In the genomic region with DNA sequence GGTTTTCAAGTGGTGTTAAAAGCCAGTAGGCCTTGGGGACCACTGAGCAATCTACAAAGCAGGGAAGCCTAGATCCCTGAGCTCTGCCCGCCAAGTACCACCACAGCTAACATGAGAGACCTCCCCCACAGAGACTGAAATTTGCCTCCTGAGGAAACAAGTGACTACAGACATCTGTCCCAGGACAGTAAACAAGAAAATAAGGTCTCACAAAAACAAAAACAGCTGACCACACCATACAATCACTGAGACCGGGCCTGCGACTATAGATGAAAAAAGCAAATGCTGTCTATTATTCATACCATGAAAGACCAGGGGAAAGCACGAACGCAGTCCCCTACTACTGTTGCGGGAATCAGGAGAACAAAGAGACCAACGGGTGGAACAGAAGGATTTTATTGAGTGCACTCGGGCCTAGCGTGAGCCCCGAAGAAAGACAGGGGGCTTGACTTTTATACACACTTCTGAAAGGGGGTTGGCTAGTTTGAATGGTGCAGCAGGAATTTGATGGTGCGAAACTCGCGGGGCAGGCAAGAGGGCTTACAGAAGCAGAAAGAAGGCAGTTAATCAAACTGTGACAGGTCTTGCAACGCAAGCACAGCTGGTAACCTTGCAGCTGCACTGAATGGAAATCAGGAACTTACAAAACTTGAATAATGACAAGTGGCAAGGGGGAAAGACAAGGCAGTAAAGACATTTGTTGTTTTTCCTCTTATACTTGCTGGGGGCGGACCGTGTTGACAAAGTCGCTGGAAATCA, we compare ENCODE assay signal across 9 cellular contexts. TPM values are rescaled to one million over a fixed set of nuclear protein-coding genes. Genes with fewer than 3 reads are reported as not detected.
DNase-seq lines count a peak whose midpoint lies in the region; ATAC-seq and TF ChIP-seq lines count a peak whose summit lies in the region.
"Not testable (repeated sequence)": the region's sequence is repeated elsewhere in the genome, so short reads cannot be mapped to it uniquely, and the experiment has no call there.
"Had no signal": no experiment of that assay in that cellular context is flagged by ENCODE, and none has a peak within 500 bp of the region (broad histone marks: within the 10 kb centered on the region; RNA-seq: fewer than 3 reads in every experiment).

No MANE protein-coding gene starts in this region.

- H3K4me3 Mint-ChIP-seq in CD14-positive monocyte: peak overlapping the region; percentile 73 to 89
- H3K4me3 Mint-ChIP-seq in activated CD4-positive, alpha-beta memory T cell treated with anti-CD3 and anti-CD28 coated beads, Interleukin-2, amount 10 ng/mL, durations not matched to agents 7 days and 5 days: peak overlapping the region; percentile 40
- H3K4me3 Mint-ChIP-seq in central memory CD8-positive, alpha-beta T cell: peak overlapping the region; percentile 84
- peak overlapping the region; percentile 97 for H3K4me3 Mint-ChIP-seq in memory B cell

- H3K27ac Mint-ChIP-seq in CD14-positive monocyte (peak overlapping the region in 5 of 7 donors; percentile 33 to 100 (median 99)), memory B cell (peak overlapping the region; percentile 100)
- peak overlapping the region; percentile 100 for H3K27ac Mint-ChIP-seq in activated CD4-positive, alpha-beta memory T cell treated with anti-CD3 and anti-CD28 coated beads, Interleukin-2, amount 10 ng/mL, durations not matched to agents 7 days and 5 days
- H3K27ac Mint-ChIP-seq in central memory CD8-positive, alpha-beta T cell (ENCODE audit: low read depth): peak overlapping the region; percentile 99

- not testable (repeated sequence) for H3K27me3 ChIP-seq in OCI-LY3 (ENCODE audit: low read depth, low read length); smooth muscle cell (ENCODE audit: low read depth)

- POLR2A ChIA-PET in activated CD4-positive, alpha-beta memory T cell treated with anti-CD3 and anti-CD28 coated beads, Interleukin-2, amount 10 ng/mL, durations not matched to agents 7 days and 5 days (lab: Charles Lee): interaction anchor here (0.8 to 1.2 kb wide), 7 partner anchors 22 to 1842 kb away, joined by 3 to 27 read pairs (median 10); no protein-coding TSS in a partner anchor

- H3K27ac ChIP-seq in OCI-LY3 (ENCODE audit: low read length) (peak overlapping the region; percentile 96), smooth muscle cell (ENCODE audit: low read depth) (peak overlapping the region; percentile 57)

- TF ChIP-seq CTCF in CD14-positive monocyte (IDR thresholded peaks at IDR 0.05); OCI-LY3 (IDR thresholded peaks at IDR 0.05; ENCODE audit: low read depth, low read length); smooth muscle cell (IDR thresholded peaks at IDR 0.05; ENCODE audit: borderline replicate concordance, insufficient read depth, poor library complexity, severe bottlenecking): not testable (repeated sequence)

- H3K4me2 ChIP-seq in OCI-LY3 (ENCODE audit: low read length) (peak overlapping the region; percentile 64), smooth muscle cell (peak overlapping the region; percentile 61)

- intact Hi-C loops in CD14-positive monocyte (cut with micrococcal nuclease): not testable (repeated sequence)

- peaks cover 0 to 33% (median 16%) of the 10 kb centered on the region in 7 donors for H3K9me3 Mint-ChIP-seq in CD14-positive monocyte
- H3K9me3 Mint-ChIP-seq in activated CD4-positive, alpha-beta memory T cell treated with anti-CD3 and anti-CD28 coated beads, Interleukin-2, amount 10 ng/mL, durations not matched to agents 7 days and 5 days; central memory CD8-positive, alpha-beta T cell; memory B cell: not testable (repeated sequence)

- H4K20me1 ChIP-seq in OCI-LY3 (ENCODE audit: insufficient read depth, low read length); smooth muscle cell (ENCODE audit: low read depth): not testable (repeated sequence)

- ATAC-seq in GM19035 (IDR thresholded peaks at IDR 0.05; ENCODE audit: unreplicated experiment) (peak; percentile 41), HG03135 (IDR thresholded peaks at IDR 0.05; ENCODE audit: unreplicated experiment) (peak; percentile 30), memory B cell (ENCODE audit: low read depth) (peak; percentile 60)
- not testable (repeated sequence) for ATAC-seq in central memory CD8-positive, alpha-beta T cell (replicated peaks; ENCODE audit: extremely low read depth, poor library complexity, severe bottlenecking)

- H3F3A ChIP-seq in smooth muscle cell (ENCODE audit: low read depth): not testable (repeated sequence)

- 71% methylated on average over 13 of the region's 17 CpGs for WGBS in smooth muscle cell (ENCODE audit: low lambda C conversion rate)

- H3K9me3 ChIP-seq in OCI-LY3 (ENCODE audit: insufficient read depth, low read length); smooth muscle cell (replicated peaks; ENCODE audit: low read depth): not testable (repeated sequence)

- DNase-seq in CD14-positive monocyte (ENCODE audit: low spot score); central memory CD8-positive, alpha-beta T cell (ENCODE audit: low spot score in 2 of 2); smooth muscle cell (lab: John Stamatoyannopoulos, UW; ENCODE audit: unreplicated experiment): not testable (repeated sequence)
- peak; percentile 39 for DNase-seq in activated CD4-positive, alpha-beta memory T cell treated with anti-CD3 and anti-CD28 coated beads, Interleukin-2, amount 10 ng/mL, durations not matched to agents 7 days and 5 days
- DNase-seq in memory B cell (ENCODE audit: low spot score in 2 of 2): peak in 1 of 2 donors; percentile 39

- H3K79me2 ChIP-seq in OCI-LY3 (ENCODE audit: low read length); smooth muscle cell (ENCODE audit: low read depth): not testable (repeated sequence)

- H3K4me1 Mint-ChIP-seq in CD14-positive monocyte (peaks cover 11% of the 10 kb centered on the region), memory B cell (peaks cover 11% of the 10 kb centered on the region)
- peaks cover 21% of the 10 kb centered on the region for H3K4me1 Mint-ChIP-seq in activated CD4-positive, alpha-beta memory T cell treated with anti-CD3 and anti-CD28 coated beads, Interleukin-2, amount 10 ng/mL, durations not matched to agents 7 days and 5 days
- H3K4me1 Mint-ChIP-seq in central memory CD8-positive, alpha-beta T cell: peaks cover 16% of the 10 kb centered on the region

- not testable (repeated sequence) for H3K36me3 Mint-ChIP-seq in CD14-positive monocyte; activated CD4-positive, alpha-beta memory T cell treated with anti-CD3 and anti-CD28 coated beads, Interleukin-2, amount 10 ng/mL, durations not matched to agents 7 days and 5 days (ENCODE audit: low read depth); central memory CD8-positive, alpha-beta T cell (ENCODE audit: insufficient read depth); memory B cell

- CTCF ChIA-PET in activated CD4-positive, alpha-beta memory T cell treated with anti-CD3 and anti-CD28 coated beads, Interleukin-2, amount 10 ng/mL, durations not matched to agents 7 days and 5 days (lab: Charles Lee): not testable (repeated sequence)

- H2AFZ ChIP-seq in OCI-LY3 (ENCODE audit: low read depth, low read length); smooth muscle cell (ENCODE audit: low read depth): not testable (repeated sequence)

- peak overlapping the region; percentile 59; the same call in 1 of the 2 replicates for H3K9ac ChIP-seq in OCI-LY3 (ENCODE audit: low read length)
- H3K9ac ChIP-seq in smooth muscle cell (ENCODE audit: low read depth): not testable (repeated sequence)

- H3K27me3 Mint-ChIP-seq in CD14-positive monocyte (ENCODE audit: low read depth in 3 of 3): peaks cover 15 to 37% (median 21%) of the 10 kb centered on the region in 3 donors
- not testable (repeated sequence) for H3K27me3 Mint-ChIP-seq in activated CD4-positive, alpha-beta memory T cell treated with anti-CD3 and anti-CD28 coated beads, Interleukin-2, amount 10 ng/mL, durations not matched to agents 7 days and 5 days; central memory CD8-positive, alpha-beta T cell; memory B cell

- peak overlapping the region; percentile 56 for H3K4me3 ChIP-seq in OCI-LY3 (ENCODE audit: low read length)
- not testable (repeated sequence) for H3K4me3 ChIP-seq in smooth muscle cell

- H3K36me3 ChIP-seq in OCI-LY3 (replicated peaks; ENCODE audit: low read depth, low read length); smooth muscle cell (ENCODE audit: low read depth): not testable (repeated sequence)

- peaks cover 20% of the 10 kb centered on the region for H3K4me1 ChIP-seq in OCI-LY3 (ENCODE audit: low read length)
- H3K4me1 ChIP-seq in smooth muscle cell (ENCODE audit: low read depth): not testable (repeated sequence)

RNA-seq across cellular contexts. Expression of gene PPIAL4F, which starts 47.0 kb away (rescaled TPM):
- polyA plus RNA-seq in CD14-positive monocyte: not detected
- not detected for total RNA-seq in activated CD4-positive, alpha-beta memory T cell treated with anti-CD3 and anti-CD28 coated beads, Interleukin-2, amount 10 ng/mL, durations not matched to agents 7 days and 5 days
- total RNA-seq in smooth muscle cell: not detected in 2 replicates
- not detected in 2 replicates for polyA plus RNA-seq in smooth muscle cell
- total RNA-seq: liver had no signal
- polyA plus RNA-seq: liver had no signal

Comparison
In these comparisons a context has a peak if more than half of its experiments do, and no peak if none do; other contexts are left out.
1. H3K4me3 Mint-ChIP-seq: peak in every context shown above with its lines; median percentile 97 in memory B cell; 84 in central memory CD8-positive, alpha-beta T cell; 81 in CD14-positive monocyte; 40 in activated CD4-positive, alpha-beta memory T cell treated with anti-CD3 and anti-CD28 coated beads, Interleukin-2, amount 10 ng/mL, durations not matched to agents 7 days and 5 days.